Comparison of ENCODE assay signal across 8 cellular contexts in genomic region chr3:141877911-141878310, GRCh38. TPM values are rescaled to one million over a fixed set of nuclear protein-coding genes. Genes with fewer than 3 reads are reported as not detected.
DNase-seq lines count a peak whose midpoint lies in the region; ATAC-seq and TF ChIP-seq lines count a peak whose summit lies in the region.

No MANE protein-coding gene starts in this region.

- peak overlapping the region; percentile 58 for H3K9ac ChIP-seq in H9 (ENCODE audit: extremely low read depth, insufficient read length, low read length)
- H3K9ac ChIP-seq in iPS-18a (ENCODE audit: low read length) = peak overlapping the region; percentile 96

- peaks cover 14% of the 10 kb centered on the region for H3K23me2 ChIP-seq in H9 (ENCODE audit: insufficient read length, low read depth, low read length, poor library complexity, severe bottlenecking)

- no peak overlapping the region for H3T11ph ChIP-seq in H9 (ENCODE audit: low read length)

- no peak overlapping the region for H3K4ac ChIP-seq in H9 (ENCODE audit: low read depth, low read length)

- H3K27me3 Mint-ChIP-seq in H9 (ENCODE audit: low read depth) = no peaks in the 10 kb centered on the region
- no peaks in the 10 kb centered on the region for H3K27me3 Mint-ChIP-seq in activated CD8-positive, alpha-beta T cell treated with anti-CD3 and anti-CD28 coated beads for 36 hours

- H2BK20ac ChIP-seq in H9 (ENCODE audit: low read depth, low read length, poor library complexity, severe bottlenecking) = no peak overlapping the region

- no peak overlapping the region for H4K91ac ChIP-seq in H9 (ENCODE audit: insufficient read length, low read depth, low read length)

- H3K4me1 Mint-ChIP-seq in H9 = peaks cover 20 to 36% of the 10 kb centered on the region in 2 experiments
- peaks cover 41% of the 10 kb centered on the region for H3K4me1 Mint-ChIP-seq in activated CD8-positive, alpha-beta T cell treated with anti-CD3 and anti-CD28 coated beads for 36 hours (ENCODE audit: low read depth)

- intact Hi-C loops in activated CD8-positive, alpha-beta T cell treated with anti-CD3 and anti-CD28 coated beads for 36 hours (cut with micrococcal nuclease) = loop anchor here (5.0 kb wide), 1 partner anchor 81 kb away; no protein-coding TSS in a partner anchor

- peak overlapping the region; percentile 98 for H3K4me3 ChIP-seq in iPS-18a (ENCODE audit: low read length)
- H3K4me3 ChIP-seq in thymus (ENCODE audit: low read length) = peak overlapping the region; percentile 95

- H2BK120ac ChIP-seq in H9 (ENCODE audit: low read depth, low read length, poor library complexity, severe bottlenecking) = no peak overlapping the region

- WGBS in H9 (ENCODE audit: extremely low coverage, insufficient read length, low lambda C conversion rate) = no CpG with 5 or more reads among the region's 3 CpGs
- 65% methylated on average over 3 of the region's 3 CpGs for WGBS in thymus

- H3K23ac ChIP-seq in H9 (ENCODE audit: insufficient read length, low read depth, low read length) = no peak overlapping the region

- peak overlapping the region; percentile 67 for H3K4me2 ChIP-seq in H9 (ENCODE audit: insufficient read depth, insufficient read length, low read length)

- no peak overlapping the region for H2BK5ac ChIP-seq in H9 (ENCODE audit: insufficient read length, low read length)

- H3K79me2 ChIP-seq in H9 (ENCODE audit: insufficient read depth, low read length) = peaks cover 28% of the 10 kb centered on the region

- H3K27me3 ChIP-seq in H9 (ENCODE audit: insufficient read depth, low read length) = no peaks in the 10 kb centered on the region
- H3K27me3 ChIP-seq in iPS-18a (ENCODE audit: control insufficient read depth, insufficient read depth, low read length) = no peaks in the 10 kb centered on the region
- H3K27me3 ChIP-seq in thymus (ENCODE audit: control insufficient read depth, insufficient read depth) = no peaks in the 10 kb centered on the region

- no peak for ATAC-seq in activated CD8-positive, alpha-beta T cell treated with anti-CD3 and anti-CD28 coated beads for 36 hours
- no peak for ATAC-seq in HG03342 (IDR thresholded peaks at IDR 0.05; ENCODE audit: unreplicated experiment)

- peaks cover 10% of the 10 kb centered on the region for H3K79me1 ChIP-seq in H9 (ENCODE audit: insufficient read depth, low read depth, low read length, poor library complexity, severe bottlenecking)

- H3K27ac ChIP-seq in H9 (ENCODE audit: insufficient read length, low read depth, low read length) (no peak overlapping the region), iPS-18a (ENCODE audit: low read length) (no peak overlapping the region), thymus (ENCODE audit: low read depth) (no peak overlapping the region)

- H4K20me1 ChIP-seq in H9 (ENCODE audit: control insufficient read depth, insufficient read depth, insufficient read length) = no peaks in the 10 kb centered on the region

- peak overlapping the region; percentile 87 to 94 for H3K4me3 Mint-ChIP-seq in H9
- peak overlapping the region; percentile 91 for H3K4me3 Mint-ChIP-seq in activated CD8-positive, alpha-beta T cell treated with anti-CD3 and anti-CD28 coated beads for 36 hours

- H4K5ac ChIP-seq in H9 (ENCODE audit: insufficient read length, low read depth, low read length) = no peak overlapping the region

- peak overlapping the region in 1 of 3 experiments; percentile 87; a peak in 3 of 7 replicates for H3K27ac Mint-ChIP-seq in H9
- peak overlapping the region; percentile 88 for H3K27ac Mint-ChIP-seq in activated CD8-positive, alpha-beta T cell treated with anti-CD3 and anti-CD28 coated beads for 36 hours

- H3K36me3 Mint-ChIP-seq in H9 (ENCODE audit: insufficient read depth in 1 of 3, low read depth in 3 of 3) = peaks cover 7 to 28% (median 14%) of the 10 kb centered on the region in 3 experiments
- H3K36me3 Mint-ChIP-seq in activated CD8-positive, alpha-beta T cell treated with anti-CD3 and anti-CD28 coated beads for 36 hours (ENCODE audit: low read depth) = peaks cover 47% of the 10 kb centered on the region

- CTCF ChIA-PET in activated CD8-positive, alpha-beta T cell treated with anti-CD3 and anti-CD28 coated beads for 36 hours (lab: Charles Lee) = interaction anchor here (0.6 to 4.7 kb wide), 6 partner anchors 15 to 566 kb away, joined by 3 to 53 read pairs (median 4); partner anchors contain the start of gene RNF7

- no peaks in the 10 kb centered on the region for H3K36me3 ChIP-seq in iPS-18a (ENCODE audit: control insufficient read depth, low read depth, low read length)
- H3K36me3 ChIP-seq in thymus (ENCODE audit: control insufficient read depth, insufficient read depth) = no peaks in the 10 kb centered on the region

- H2BK15ac ChIP-seq in H9 (ENCODE audit: low read depth, low read length) = no peak overlapping the region

- in situ Hi-C loops in ACHN (cut with HindIII; ENCODE audit: low pct_ligation_motif_present, low pct_unique_long_range_greater_than_20kb, low sequenced_read_pairs) = no loop called here

- H3K4me1 ChIP-seq in H9 (ENCODE audit: insufficient read depth, low read length) (no peaks in the 10 kb centered on the region; the same call in 1 of the 2 replicates), iPS-18a (ENCODE audit: control insufficient read depth, low read depth, low read length) (peaks cover 15% of the 10 kb centered on the region), thymus (ENCODE audit: control insufficient read depth, insufficient read depth, low read length) (no peaks in the 10 kb centered on the region)

- H3K18ac ChIP-seq in H9 (ENCODE audit: insufficient read length, low read depth, low read length) = no peak overlapping the region

- H2BK12ac ChIP-seq in H9 (ENCODE audit: insufficient read length, low read depth, low read length) = no peak overlapping the region

- DNase-seq in ACHN (peak; percentile 39), H9 (no peak)
- DNase-seq in activated CD8-positive, alpha-beta T cell treated with anti-CD3 and anti-CD28 coated beads for 36 hours = no peak
- DNase-seq in stimulated activated CD8-positive, alpha-beta memory T cell treated with anti-CD3 and anti-CD28 coated beads, Interleukin-4, amount 100 ng/mL, for 48 hours = no peak
- DNase-seq in activated CD4-positive, alpha-beta T cell treated with anti-CD3 and anti-CD28 coated beads, Interleukin-2, amount 50 U/mL, for 1 hour = no peak

- H3K56ac ChIP-seq in H9 (ENCODE audit: insufficient read length, low read depth, low read length) = no peak overlapping the region

- no peak overlapping the region for H3K14ac ChIP-seq in H9 (ENCODE audit: insufficient read depth, low read length)

- no peaks in the 10 kb centered on the region for H3K9me3 ChIP-seq in H9 (ENCODE audit: control insufficient read depth, low read depth, low read length)
- no peaks in the 10 kb centered on the region for H3K9me3 ChIP-seq in iPS-18a (ENCODE audit: control insufficient read depth, low read depth, low read length)
- no peaks in the 10 kb centered on the region for H3K9me3 ChIP-seq in thymus (ENCODE audit: control insufficient read depth)

- no peak overlapping the region for H4K8ac ChIP-seq in H9 (replicated peaks; ENCODE audit: insufficient read length, low read depth, low read length)

- H2AK5ac ChIP-seq in H9 (ENCODE audit: insufficient read length, low read length) = no peak overlapping the region

- H2AFZ ChIP-seq in H9 (ENCODE audit: low read length) = no peak overlapping the region

- TF ChIP-seq CTCF in H9 (conservative IDR thresholded peaks at IDR 0.05) = no peak
- TF ChIP-seq CTCF in activated CD8-positive, alpha-beta T cell treated with anti-CD3 and anti-CD28 coated beads for 36 hours (IDR thresholded peaks at IDR 0.05) = no peak

- H3K9me3 Mint-ChIP-seq in H9 = no peaks in the 10 kb centered on the region
- no peaks in the 10 kb centered on the region for H3K9me3 Mint-ChIP-seq in activated CD8-positive, alpha-beta T cell treated with anti-CD3 and anti-CD28 coated beads for 36 hours

- POLR2A ChIA-PET in activated CD8-positive, alpha-beta T cell treated with anti-CD3 and anti-CD28 coated beads for 36 hours (lab: Charles Lee) = interaction anchor here (0.6 to 2.3 kb wide), 7 partner anchors 8 to 1098 kb away, joined by 3 to 21 read pairs (median 3); no protein-coding TSS in a partner anchor

RNA-seq across cellular contexts. Expression of gene ATP1B3, which starts 1.5 kb away (rescaled TPM):
- total RNA-seq in H9 (2021) = 223 and 250 TPM in 2 replicates
- total RNA-seq in activated CD8-positive, alpha-beta T cell treated with anti-CD3 and anti-CD28 coated beads for 36 hours = 100 to 1,000 TPM; 127 to 134 TPM
- 99.0 TPM for polyA plus RNA-seq in thymus
